18 cellular contexts compared by ENCODE assay signal in the genomic region with DNA sequence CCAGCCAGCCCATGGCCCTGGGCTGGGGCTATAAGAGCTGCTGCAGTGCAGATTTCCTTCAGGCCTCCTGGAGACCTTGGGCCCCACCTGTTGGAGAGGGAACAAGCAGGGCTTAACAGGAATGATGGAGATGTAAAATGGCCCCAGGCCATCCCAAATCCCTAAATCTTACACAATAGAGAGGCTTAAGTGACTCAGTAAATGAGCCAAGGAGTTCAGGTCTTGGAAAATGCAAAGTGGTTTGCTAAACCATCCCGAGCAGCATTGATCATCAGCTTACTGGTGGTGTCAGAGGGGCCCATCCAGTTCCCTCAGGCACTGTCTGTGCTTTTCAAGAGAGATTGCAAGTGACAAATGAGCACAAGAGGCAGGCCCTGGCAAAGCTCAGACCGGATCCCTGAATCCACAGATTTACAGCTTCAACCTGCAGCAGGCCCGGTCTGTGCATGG.
DNase-seq lines count a peak whose midpoint lies in the region; ATAC-seq, FAIRE-seq and TF ChIP-seq lines count a peak whose summit lies in the region.
"Had no signal": no experiment of that assay in that cellular context is flagged by ENCODE, and none has a peak within 500 bp of the region (broad histone marks: within the 10 kb centered on the region; RNA-seq: fewer than 3 reads in every experiment).

No MANE protein-coding gene starts in this region.

- H3K4me1 Mint-ChIP-seq in chondrocyte (ENCODE audit: low read depth): no peaks in the 10 kb centered on the region

- H3K9me3 Mint-ChIP-seq in chondrocyte (ENCODE audit: low read depth): no peaks in the 10 kb centered on the region
- H3K9me3 Mint-ChIP-seq: activated CD4-positive, alpha-beta memory T cell treated with anti-CD3 and anti-CD28 coated beads, Interleukin-2, amount 10 ng/mL, durations not matched to agents 7 days and 5 days; natural killer cell treated with Interleukin-12 subunit alpha and Interleukin-12 subunit beta and Interleukin-15 and Interleukin-18, amount 100 ng/mL, for 72 hours; stimulated activated naive CD8-positive, alpha-beta T cell treated with anti-CD3 and anti-CD28 coated beads, Interleukin-15, Interleukin-2, amounts not matched to agents 100 ng/mL and 50 ng/mL, for 24 hours had no signal

- H3K9me1 ChIP-seq in keratinocyte (ENCODE audit: control insufficient read depth, extremely low read depth, insufficient read depth, low read length): no peaks in the 10 kb centered on the region

- H3K9ac ChIP-seq in adipocyte (ENCODE audit: low read length): no peak overlapping the region
- no peak overlapping the region for H3K9ac ChIP-seq in keratinocyte (ENCODE audit: control insufficient read depth, extremely low read depth, insufficient read depth, low read length)

- no peak for TF ChIP-seq CTCF in GM13976 (IDR thresholded peaks at IDR 0.05; ENCODE audit: borderline replicate concordance, control extremely low read depth, extremely low read depth, insufficient read depth, missing control alignments)
- TF ChIP-seq CTCF in keratinocyte (optimal IDR thresholded peaks at IDR 0.05 in 1 of 3, IDR thresholded peaks at IDR 0.05 in 1 of 3, conservative IDR thresholded peaks at IDR 0.05 in 1 of 3; ENCODE audit: extremely low read depth in 1 of 3, insufficient read depth in 2 of 3, low read length in 3 of 3): peak; percentile 34 to 66 (median 44)
- TF ChIP-seq CTCF in chondrocyte (IDR thresholded peaks at IDR 0.05): no peak

- H3K27me3 ChIP-seq in adipocyte (replicated peaks; ENCODE audit: control insufficient read depth, insufficient read depth, low read length) (peaks cover 51% of the 10 kb centered on the region), keratinocyte (ENCODE audit: control insufficient read depth, extremely low read depth, insufficient read depth, low read length) (peaks cover 35% of the 10 kb centered on the region)
- H3K27me3 ChIP-seq: upper lobe of right lung had no signal

- no peak overlapping the region for H3K4me3 Mint-ChIP-seq in chondrocyte (ENCODE audit: unreplicated experiment)
- H3K4me3 Mint-ChIP-seq: activated CD4-positive, alpha-beta memory T cell treated with anti-CD3 and anti-CD28 coated beads, Interleukin-2, amount 10 ng/mL, durations not matched to agents 7 days and 5 days; natural killer cell treated with Interleukin-12 subunit alpha and Interleukin-12 subunit beta and Interleukin-15 and Interleukin-18, amount 100 ng/mL, for 72 hours; stimulated activated naive CD8-positive, alpha-beta T cell treated with anti-CD3 and anti-CD28 coated beads, Interleukin-15, Interleukin-2, amounts not matched to agents 100 ng/mL and 50 ng/mL, for 24 hours had no signal

- peak; percentile 93 for FAIRE-seq in keratinocyte (lab: Jason Lieb, UNC)
- FAIRE-seq: endometrium had no signal

- no peaks in the 10 kb centered on the region for H3K9me3 ChIP-seq in KOPT-K1 (ENCODE audit: insufficient read depth, low read length, poor library complexity, severe bottlenecking)
- H3K9me3 ChIP-seq in adipocyte (ENCODE audit: control insufficient read depth, low read length): no peaks in the 10 kb centered on the region
- no peaks in the 10 kb centered on the region for H3K9me3 ChIP-seq in keratinocyte (ENCODE audit: control insufficient read depth, low read depth, low read length)
- H3K9me3 ChIP-seq: psoas muscle, upper lobe of right lung had no signal

- ATAC-seq in GM18858 (IDR thresholded peaks at IDR 0.05; ENCODE audit: unreplicated experiment): no peak
- ATAC-seq: natural killer cell treated with Interleukin-12 subunit alpha and Interleukin-12 subunit beta and Interleukin-15 and Interleukin-18, amount 100 ng/mL, for 72 hours; upper lobe of right lung had no signal

- peak overlapping the region; percentile 100 for H3K27ac ChIP-seq in KOPT-K1 (ENCODE audit: low read depth, low read length, poor library complexity, severe bottlenecking)
- no peak overlapping the region for H3K27ac ChIP-seq in keratinocyte (ENCODE audit: control insufficient read depth, insufficient read depth, low read length)
- H3K27ac ChIP-seq: psoas muscle, upper lobe of right lung had no signal

- no peak overlapping the region for H3K27ac Mint-ChIP-seq in chondrocyte (ENCODE audit: unreplicated experiment)
- H3K27ac Mint-ChIP-seq: activated CD4-positive, alpha-beta memory T cell treated with anti-CD3 and anti-CD28 coated beads, Interleukin-2, amount 10 ng/mL, durations not matched to agents 7 days and 5 days; natural killer cell treated with Interleukin-12 subunit alpha and Interleukin-12 subunit beta and Interleukin-15 and Interleukin-18, amount 100 ng/mL, for 72 hours; stimulated activated naive CD8-positive, alpha-beta T cell treated with anti-CD3 and anti-CD28 coated beads, Interleukin-15, Interleukin-2, amounts not matched to agents 100 ng/mL and 50 ng/mL, for 24 hours had no signal

- DNase-seq in GM13976 (ENCODE audit: low spot score): peak; percentile 5
- DNase-seq in adipocyte (ENCODE audit: low read depth): peak; percentile 65
- DNase-seq in keratinocyte (ENCODE audit: low read depth, low spot score): peak; percentile 96
- DNase-seq in NCI-H2029 (lab: John Stamatoyannopoulos, UW): no peak
- DNase-seq in NCI-H187 treated with DMSO at 0.1 percent for 48 hours (lab: John Stamatoyannopoulos, UW): no peak
- no peak for DNase-seq in chondrocyte (ENCODE audit: low spot score)
- DNase-seq: activated CD4-positive, alpha-beta memory T cell treated with anti-CD3 and anti-CD28 coated beads, Interleukin-2, amount 10 ng/mL, durations not matched to agents 7 days and 5 days; amygdala; C1 segment of cervical spinal cord; NCI-H510A; OCI-M1; psoas muscle; upper lobe of right lung had no signal

- H3K4me3 ChIP-seq in adipocyte (ENCODE audit: low read length) (no peak overlapping the region), keratinocyte (ENCODE audit: control insufficient read depth in 2 of 3, extremely low read depth in 1 of 3, insufficient read depth in 2 of 3, low read depth in 1 of 3, low read length in 3 of 3) (no peak overlapping the region)
- H3K4me3 ChIP-seq: psoas muscle, upper lobe of right lung had no signal

- dilution Hi-C loops in keratinocyte (cut with MboI; ENCODE audit: extremely low pct_ligation_motif_present, low sequenced_read_pairs): no loop called here

- H3K4me1 ChIP-seq in adipocyte (ENCODE audit: control insufficient read depth, insufficient read depth, low read length): peaks cover 20% of the 10 kb centered on the region
- H3K4me1 ChIP-seq in keratinocyte (ENCODE audit: control insufficient read depth, extremely low read depth, insufficient read depth, low read length): peaks cover 16% of the 10 kb centered on the region
- H3K4me1 ChIP-seq: psoas muscle, upper lobe of right lung had no signal

- H4K20me1 ChIP-seq in keratinocyte (ENCODE audit: control insufficient read depth, extremely low read depth, insufficient read depth, low read length): peaks cover 2% of the 10 kb centered on the region

- no peaks in the 10 kb centered on the region for H3K36me3 Mint-ChIP-seq in chondrocyte (ENCODE audit: low read depth)
- H3K36me3 Mint-ChIP-seq: natural killer cell treated with Interleukin-12 subunit alpha and Interleukin-12 subunit beta and Interleukin-15 and Interleukin-18, amount 100 ng/mL, for 72 hours had no signal

- no peaks in the 10 kb centered on the region for H3K36me3 ChIP-seq in KOPT-K1 (ENCODE audit: insufficient read depth, low read length)
- no peaks in the 10 kb centered on the region for H3K36me3 ChIP-seq in adipocyte (ENCODE audit: control insufficient read depth, insufficient read depth, low read length, severe bottlenecking)
- no peaks in the 10 kb centered on the region for H3K36me3 ChIP-seq in keratinocyte (ENCODE audit: control insufficient read depth in 2 of 2, extremely low read depth in 1 of 2, insufficient read depth in 2 of 2, low read length in 2 of 2)
- H3K36me3 ChIP-seq: upper lobe of right lung had no signal

- in situ Hi-C loops in GM13976 (cut with MboI; ENCODE audit: low sequenced_read_pairs, unreplicated experiment): no loop called here

- H2AFZ ChIP-seq in keratinocyte (ENCODE audit: control insufficient read depth, low read length): no peak overlapping the region

- H3K79me2 ChIP-seq in keratinocyte (ENCODE audit: control insufficient read depth, insufficient read depth, low read length): no peaks in the 10 kb centered on the region

- H3K27me3 Mint-ChIP-seq in chondrocyte (ENCODE audit: low read depth): peaks cover 64% of the 10 kb centered on the region

- peak overlapping the region; percentile 15 for H3K4me2 ChIP-seq in keratinocyte (ENCODE audit: control insufficient read depth, extremely low read depth, insufficient read depth, low read depth, low read length)

Comparison
In these comparisons a context has a peak if more than half of its experiments do, and no peak if none do; other contexts are left out.
1. DNase-seq: peak in GM13976 (single experiment), adipocyte (single experiment) and keratinocyte (single experiment); none in NCI-H2029 (single experiment), NCI-H187 treated with DMSO at 0.1 percent for 48 hours (single experiment) and chondrocyte (single experiment).
2. CTCF ChIP-seq: peak in keratinocyte (3 of 3); none in GM13976 (single experiment) and chondrocyte (single experiment).